1 cellular context compared by ENCODE assay signal in the genomic region with DNA sequence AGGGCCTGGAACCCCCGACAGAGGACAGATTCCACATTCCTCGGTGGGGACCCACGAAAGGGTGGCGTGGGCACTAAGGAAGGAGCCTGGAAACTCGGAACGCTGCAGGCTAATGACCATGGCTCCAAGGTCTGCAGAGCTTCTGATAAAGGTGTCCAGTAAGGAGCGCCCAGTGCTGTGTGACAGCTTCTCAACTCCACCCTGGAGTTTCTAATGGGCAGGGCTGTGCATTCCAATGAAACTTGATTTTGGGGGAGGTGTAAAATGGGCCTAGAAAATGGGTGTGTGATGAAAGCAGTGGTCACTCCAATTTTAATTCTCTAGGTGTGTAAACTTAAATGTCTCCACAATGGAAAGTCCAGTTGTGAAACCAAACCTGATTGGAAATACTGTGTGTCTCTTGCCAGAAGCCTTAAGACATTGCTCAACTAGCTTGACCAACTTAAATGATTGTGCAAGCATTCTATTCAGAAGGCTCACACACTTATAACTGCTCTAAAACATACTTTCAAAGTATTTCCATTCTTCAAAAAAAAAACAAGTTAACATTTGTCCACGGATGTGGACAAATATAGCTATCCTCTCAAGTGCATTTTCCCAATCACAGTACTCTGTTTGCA.
TF ChIP-seq lines count a peak whose summit lies in the region.

No MANE protein-coding gene starts in this region.

TF ChIP-seq in WTC11, 78 proteins besides CTCF, POLR2A, EP300 and RAD21 (continued from another document):
- TF ChIP-seq, protein P1, sequence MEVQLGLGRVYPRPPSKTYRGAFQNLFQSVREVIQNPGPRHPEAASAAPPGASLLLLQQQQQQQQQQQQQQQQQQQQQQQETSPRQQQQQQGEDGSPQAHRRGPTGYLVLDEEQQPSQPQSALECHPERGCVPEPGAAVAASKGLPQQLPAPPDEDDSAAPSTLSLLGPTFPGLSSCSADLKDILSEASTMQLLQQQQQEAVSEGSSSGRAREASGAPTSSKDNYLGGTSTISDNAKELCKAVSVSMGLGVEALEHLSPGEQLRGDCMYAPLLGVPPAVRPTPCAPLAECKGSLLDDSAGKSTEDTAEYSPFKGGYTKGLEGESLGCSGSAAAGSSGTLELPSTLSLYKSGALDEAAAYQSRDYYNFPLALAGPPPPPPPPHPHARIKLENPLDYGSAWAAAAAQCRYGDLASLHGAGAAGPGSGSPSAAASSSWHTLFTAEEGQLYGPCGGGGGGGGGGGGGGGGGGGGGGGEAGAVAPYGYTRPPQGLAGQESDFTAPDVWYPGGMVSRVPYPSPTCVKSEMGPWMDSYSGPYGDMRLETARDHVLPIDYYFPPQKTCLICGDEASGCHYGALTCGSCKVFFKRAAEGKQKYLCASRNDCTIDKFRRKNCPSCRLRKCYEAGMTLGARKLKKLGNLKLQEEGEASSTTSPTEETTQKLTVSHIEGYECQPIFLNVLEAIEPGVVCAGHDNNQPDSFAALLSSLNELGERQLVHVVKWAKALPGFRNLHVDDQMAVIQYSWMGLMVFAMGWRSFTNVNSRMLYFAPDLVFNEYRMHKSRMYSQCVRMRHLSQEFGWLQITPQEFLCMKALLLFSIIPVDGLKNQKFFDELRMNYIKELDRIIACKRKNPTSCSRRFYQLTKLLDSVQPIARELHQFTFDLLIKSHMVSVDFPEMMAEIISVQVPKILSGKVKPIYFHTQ (CRISPR knock-in tag; IDR thresholded peaks at IDR 0.05) = no peak
- TF ChIP-seq ELF4 (CRISPR knock-in tag; IDR thresholded peaks at IDR 0.05; ENCODE audit: low read depth) (no peak), ZNF416 (CRISPR knock-in tag; IDR thresholded peaks at IDR 0.05) (no peak), JAZF1 (CRISPR knock-in tag; IDR thresholded peaks at IDR 0.05) (no peak), RORB (CRISPR knock-in tag; IDR thresholded peaks at IDR 0.05) (no peak)
- TF ChIP-seq, protein P2, sequence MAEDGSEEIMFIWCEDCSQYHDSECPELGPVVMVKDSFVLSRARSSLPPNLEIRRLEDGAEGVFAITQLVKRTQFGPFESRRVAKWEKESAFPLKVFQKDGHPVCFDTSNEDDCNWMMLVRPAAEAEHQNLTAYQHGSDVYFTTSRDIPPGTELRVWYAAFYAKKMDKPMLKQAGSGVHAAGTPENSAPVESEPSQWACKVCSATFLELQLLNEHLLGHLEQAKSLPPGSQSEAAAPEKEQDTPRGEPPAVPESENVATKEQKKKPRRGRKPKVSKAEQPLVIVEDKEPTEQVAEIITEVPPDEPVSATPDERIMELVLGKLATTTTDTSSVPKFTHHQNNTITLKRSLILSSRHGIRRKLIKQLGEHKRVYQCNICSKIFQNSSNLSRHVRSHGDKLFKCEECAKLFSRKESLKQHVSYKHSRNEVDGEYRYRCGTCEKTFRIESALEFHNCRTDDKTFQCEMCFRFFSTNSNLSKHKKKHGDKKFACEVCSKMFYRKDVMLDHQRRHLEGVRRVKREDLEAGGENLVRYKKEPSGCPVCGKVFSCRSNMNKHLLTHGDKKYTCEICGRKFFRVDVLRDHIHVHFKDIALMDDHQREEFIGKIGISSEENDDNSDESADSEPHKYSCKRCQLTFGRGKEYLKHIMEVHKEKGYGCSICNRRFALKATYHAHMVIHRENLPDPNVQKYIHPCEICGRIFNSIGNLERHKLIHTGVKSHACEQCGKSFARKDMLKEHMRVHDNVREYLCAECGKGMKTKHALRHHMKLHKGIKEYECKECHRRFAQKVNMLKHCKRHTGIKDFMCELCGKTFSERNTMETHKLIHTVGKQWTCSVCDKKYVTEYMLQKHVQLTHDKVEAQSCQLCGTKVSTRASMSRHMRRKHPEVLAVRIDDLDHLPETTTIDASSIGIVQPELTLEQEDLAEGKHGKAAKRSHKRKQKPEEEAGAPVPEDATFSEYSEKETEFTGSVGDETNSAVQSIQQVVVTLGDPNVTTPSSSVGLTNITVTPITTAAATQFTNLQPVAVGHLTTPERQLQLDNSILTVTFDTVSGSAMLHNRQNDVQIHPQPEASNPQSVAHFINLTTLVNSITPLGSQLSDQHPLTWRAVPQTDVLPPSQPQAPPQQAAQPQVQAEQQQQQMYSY (CRISPR knock-in tag; IDR thresholded peaks at IDR 0.05) = no peak
